In genomic region chr11:61919113-61919840, GRCh38 we compare ENCODE assay signal across 12 cellular contexts. TPM values are rescaled to one million over a fixed set of nuclear protein-coding genes. Genes with fewer than 3 reads are reported as not detected.
DNase-seq lines count a peak whose midpoint lies in the region; FAIRE-seq and TF ChIP-seq lines count a peak whose summit lies in the region.
"Had no signal": no experiment of that assay in that cellular context is flagged by ENCODE, and none has a peak within 500 bp of the region (broad histone marks: within the 10 kb centered on the region; RNA-seq: fewer than 3 reads in every experiment).

No MANE protein-coding gene starts in this region.

- TF ChIP-seq POLR2A in Peyer's patch (IDR thresholded peaks at IDR 0.05), result no peak

- H3K4me3 ChIP-seq in BLaER1 treated with 17β-estradiol and CSF1 and Interleukin-3, amounts not matched to agents 10 nM and 100 nM, result no peak overlapping the region
- H3K4me3 ChIP-seq in Peyer's patch, result no peak overlapping the region
- no peak overlapping the region for H3K4me3 ChIP-seq in small intestine (ENCODE audit: low read depth in 1 of 2, low read length in 2 of 2)
- H3K4me3 ChIP-seq: MG63 had no signal

- FAIRE-seq in small intestine (lab: Jason Lieb, UNC), result no peak
- FAIRE-seq: H54 had no signal

- TF ChIP-seq CTCF in Peyer's patch (IDR thresholded peaks at IDR 0.05) (no peak), progenitor cell of endocrine pancreas (IDR thresholded peaks at IDR 0.05; ENCODE audit: unreplicated experiment) (no peak), HFFc6 (IDR thresholded peaks at IDR 0.05) (no peak)

- H3K9me3 ChIP-seq in BLaER1 treated with 17β-estradiol and CSF1 and Interleukin-3, amounts not matched to agents 10 nM and 100 nM (replicated peaks in 1 of 11), result no peaks in the 10 kb centered on the region
- H3K9me3 ChIP-seq in Peyer's patch, result no peaks in the 10 kb centered on the region
- H3K9me3 ChIP-seq in small intestine (ENCODE audit: control insufficient read depth, low read depth), result no peaks in the 10 kb centered on the region
- H3K9me3 ChIP-seq: BE2C, MG63 had no signal

- H3K9me3 Mint-ChIP-seq in progenitor cell of endocrine pancreas (ENCODE audit: low read depth), result no peaks in the 10 kb centered on the region
- no peaks in the 10 kb centered on the region for H3K9me3 Mint-ChIP-seq in T-helper 2 cell treated with Interferon-gamma antibody and Interleukin-4, amounts not matched to agents 5 μg/mL and 100 μg/mL, for 36 hours
- H3K9me3 Mint-ChIP-seq in HFFc6, result no peaks in the 10 kb centered on the region
- H3K9me3 Mint-ChIP-seq: stimulated activated effector memory CD8-positive, alpha-beta T cell treated with anti-CD3 and anti-CD28 coated beads, Interleukin-12 subunit alpha, Interleukin-12 subunit beta, amount 100 ng/mL, for 72 hours had no signal

- WGBS in small intestine, 3 donors, result 66 to 75% (median 70%) methylated on average over 6 of the region's 6 CpGs

- H3K36me3 ChIP-seq in BLaER1 treated with 17β-estradiol and CSF1 and Interleukin-3, amounts not matched to agents 10 nM and 100 nM, result peaks cover 0 to 8% (median 0%) of the 10 kb centered on the region in 11 experiments; a peak in 1 of 22 replicates
- H3K36me3 ChIP-seq in Peyer's patch (no peaks in the 10 kb centered on the region), small intestine (ENCODE audit: control insufficient read depth in 2 of 2, insufficient read depth in 2 of 2, low read length in 2 of 2) (no peaks in the 10 kb centered on the region)
- H3K36me3 ChIP-seq: BE2C, MG63 had no signal

- no peaks in the 10 kb centered on the region for H3K36me3 Mint-ChIP-seq in progenitor cell of endocrine pancreas (ENCODE audit: insufficient read depth)
- no peaks in the 10 kb centered on the region for H3K36me3 Mint-ChIP-seq in T-helper 2 cell treated with Interferon-gamma antibody and Interleukin-4, amounts not matched to agents 5 μg/mL and 100 μg/mL, for 36 hours (ENCODE audit: low read depth)
- H3K36me3 Mint-ChIP-seq in HFFc6 (ENCODE audit: low read depth), result no peaks in the 10 kb centered on the region
- H3K36me3 Mint-ChIP-seq: stimulated activated effector memory CD8-positive, alpha-beta T cell treated with anti-CD3 and anti-CD28 coated beads, Interleukin-12 subunit alpha, Interleukin-12 subunit beta, amount 100 ng/mL, for 72 hours had no signal

- H3K27me3 ChIP-seq in BLaER1 treated with 17β-estradiol and CSF1 and Interleukin-3, amounts not matched to agents 10 nM and 100 nM, result peaks cover 16 to 62% (median 60%) of the 10 kb centered on the region in 11 experiments; a peak in 21 of 22 replicates
- H3K27me3 ChIP-seq in Peyer's patch (peaks cover 0 to 5% of the 10 kb centered on the region in 2 donors), small intestine (ENCODE audit: control insufficient read depth in 2 of 2, insufficient read depth in 2 of 2, low read length in 2 of 2) (no peaks in the 10 kb centered on the region)
- H3K27me3 ChIP-seq: BE2C, MG63 had no signal

- H3K27ac ChIP-seq in BLaER1 treated with 17β-estradiol and CSF1 and Interleukin-3, amounts not matched to agents 10 nM and 100 nM, result peak overlapping the region in 3 of 11 experiments; percentile 9 to 13 (median 10); a peak in 1 of 22 replicates
- H3K27ac ChIP-seq in Peyer's patch, result peak overlapping the region in 3 of 4 donors; percentile 5 to 73 (median 58)
- peak overlapping the region in 1 of 2 donors; percentile 33 for H3K27ac ChIP-seq in small intestine (ENCODE audit: low read depth in 1 of 2, low read length in 1 of 2)

- H3K27ac Mint-ChIP-seq in progenitor cell of endocrine pancreas, result no peak overlapping the region
- H3K27ac Mint-ChIP-seq in T-helper 2 cell treated with Interferon-gamma antibody and Interleukin-4, amounts not matched to agents 5 μg/mL and 100 μg/mL, for 36 hours, result no peak overlapping the region
- H3K27ac Mint-ChIP-seq in HFFc6, result no peak overlapping the region
- H3K27ac Mint-ChIP-seq: stimulated activated effector memory CD8-positive, alpha-beta T cell treated with anti-CD3 and anti-CD28 coated beads, Interleukin-12 subunit alpha, Interleukin-12 subunit beta, amount 100 ng/mL, for 72 hours had no signal

- H3K4me3 Mint-ChIP-seq in progenitor cell of endocrine pancreas (ENCODE audit: low read depth) (no peak overlapping the region), HFFc6 (no peak overlapping the region)
- no peak overlapping the region for H3K4me3 Mint-ChIP-seq in T-helper 2 cell treated with Interferon-gamma antibody and Interleukin-4, amounts not matched to agents 5 μg/mL and 100 μg/mL, for 36 hours

- H3K4me1 ChIP-seq in BLaER1 treated with 17β-estradiol and CSF1 and Interleukin-3, amounts not matched to agents 10 nM and 100 nM, result peaks cover 37 to 97% (median 64%) of the 10 kb centered on the region in 10 experiments
- H3K4me1 ChIP-seq in Peyer's patch (peaks cover 0 to 8% (median 4%) of the 10 kb centered on the region in 4 donors), small intestine (ENCODE audit: control insufficient read depth in 2 of 2, insufficient read depth in 1 of 2, low read depth in 1 of 2, low read length in 1 of 2) (no peaks in the 10 kb centered on the region)

- peaks cover 47% of the 10 kb centered on the region for H3K27me3 Mint-ChIP-seq in progenitor cell of endocrine pancreas
- H3K27me3 Mint-ChIP-seq in T-helper 2 cell treated with Interferon-gamma antibody and Interleukin-4, amounts not matched to agents 5 μg/mL and 100 μg/mL, for 36 hours (ENCODE audit: low read depth), result peaks cover 51% of the 10 kb centered on the region
- H3K27me3 Mint-ChIP-seq in HFFc6 (ENCODE audit: insufficient read depth), result no peaks in the 10 kb centered on the region; the same call in none of the 2 replicates

- H3K9ac ChIP-seq in BLaER1 treated with 17β-estradiol and CSF1 and Interleukin-3, amounts not matched to agents 10 nM and 100 nM, result peak overlapping the region in 4 of 11 experiments; percentile 3 to 29 (median 14); a peak in 3 of 22 replicates

- no peak for DNase-seq in Peyer's patch
- DNase-seq in germinal center (ENCODE audit: low spot score), result peak; percentile 1
- DNase-seq in progenitor cell of endocrine pancreas (ENCODE audit: low spot score, unreplicated experiment), result peak; percentile 3
- no peak for DNase-seq in T-helper 2 cell treated with Interferon-gamma antibody and Interleukin-4, amounts not matched to agents 5 μg/mL and 100 μg/mL, for 36 hours (ENCODE audit: low spot score)
- DNase-seq in HFFc6, result no peak
- DNase-seq in activated CD4-positive, alpha-beta T cell treated with anti-CD3 and anti-CD28 coated beads for 4 hours, result no peak
- DNase-seq in small intestine, result no peak
- DNase-seq: BE2C, MG63 had no signal

- H3K4me1 Mint-ChIP-seq in progenitor cell of endocrine pancreas (ENCODE audit: low read depth), result peaks cover 24% of the 10 kb centered on the region
- peaks cover 4% of the 10 kb centered on the region for H3K4me1 Mint-ChIP-seq in T-helper 2 cell treated with Interferon-gamma antibody and Interleukin-4, amounts not matched to agents 5 μg/mL and 100 μg/mL, for 36 hours (ENCODE audit: low read depth)
- H3K4me1 Mint-ChIP-seq in HFFc6 (ENCODE audit: low read depth), result peaks cover 23% of the 10 kb centered on the region

- H4K20me1 ChIP-seq in BLaER1 treated with 17β-estradiol and CSF1 and Interleukin-3, amounts not matched to agents 10 nM and 100 nM, result no peaks in the 10 kb centered on the region; a peak in 1 of 22 replicates

- peak overlapping the region; percentile 42 to 97 (median 75) for H3K4me2 ChIP-seq in BLaER1 treated with 17β-estradiol and CSF1 and Interleukin-3, amounts not matched to agents 10 nM and 100 nM

RNA-seq across cellular contexts. Expression of gene RAB3IL1, which starts 1.9 kb away (rescaled TPM):
- total RNA-seq in Peyer's patch (10 to 100 TPM in 1 of 4 donors, 1 to 10 TPM in 3; 1.1 to 28.1 (median 5.7) TPM), progenitor cell of endocrine pancreas (0.53 and 0.67 TPM in 2 replicates)
- 1 to 10 TPM; 5.3 to 8.8 (median 7.9) TPM for total RNA-seq in HFFc6 (2021; fragmentation: NEBNext Ultra II Directional; extraction: Animal tissue kit (Norgen Biotek cat#: 25700))
- 1 to 10 TPM in 2 of 3 donors, under 1 TPM in 1; 0.45 to 9.5 (median 4.9) TPM for polyA plus RNA-seq in small intestine

RNA-seq across cellular contexts. Expression of gene FADS3, which starts 27.9 kb away (rescaled TPM):
- total RNA-seq in Peyer's patch (10 to 100 TPM in 3 of 4 donors, 1 to 10 TPM in 1; 9.5 to 76.7 (median 18.4) TPM), progenitor cell of endocrine pancreas (21.2 and 23.7 TPM in 2 replicates)
- total RNA-seq in HFFc6 (2021; fragmentation: NEBNext Ultra II Directional; extraction: Animal tissue kit (Norgen Biotek cat#: 25700)), result 100 to 1,000 TPM; 126 to 161 (median 137) TPM
- polyA plus RNA-seq in small intestine, result 10 to 100 TPM in 1 of 3 donors, 1 to 10 TPM in 2; 5.9 to 17.9 (median 6.0) TPM

RNA-seq across cellular contexts. Expression of gene BEST1, which starts 30.9 kb away (rescaled TPM):
- total RNA-seq in Peyer's patch, result 1 to 10 TPM in 3 of 4 donors, under 1 TPM in 1; 0.47 to 4.1 (median 2.3) TPM
- 0.34 and 0.44 TPM in 2 replicates for total RNA-seq in progenitor cell of endocrine pancreas
- total RNA-seq in HFFc6 (2021; fragmentation: NEBNext Ultra II Directional; extraction: Animal tissue kit (Norgen Biotek cat#: 25700)), result 1 to 10 TPM in 5 of 6 experiments, under 1 TPM in 1; 0.92 to 2.0 (median 1.9) TPM
- 1 to 10 TPM; 2.7 to 4.7 (median 4.3) TPM for polyA plus RNA-seq in small intestine

RNA-seq across cellular contexts. Expression of gene FTH1, which starts 48.2 kb away (rescaled TPM):
- total RNA-seq in Peyer's patch (1,000 to 10,000 TPM; 3,399 to 5,471 (median 4,336) TPM), progenitor cell of endocrine pancreas (1,669 and 1,699 TPM in 2 replicates)
- total RNA-seq in HFFc6 (2021; fragmentation: NEBNext Ultra II Directional; extraction: Animal tissue kit (Norgen Biotek cat#: 25700)), result 1,000 to 10,000 TPM; 2,192 to 2,832 (median 2,637) TPM
- polyA plus RNA-seq in small intestine, result 1,000 to 10,000 TPM; 3,413 to 10,000 (median 8,961) TPM

Comparison
In these comparisons a context has a peak if more than half of its experiments do, and no peak if none do; other contexts are left out.
1. DNase-seq: peak in germinal center (single experiment) and progenitor cell of endocrine pancreas (single experiment); none in Peyer's patch (0 of 3), T-helper 2 cell treated with Interferon-gamma antibody and Interleukin-4, amounts not matched to agents 5 μg/mL and 100 μg/mL, for 36 hours (single experiment), HFFc6 (single experiment), activated CD4-positive, alpha-beta T cell treated with anti-CD3 and anti-CD28 coated beads for 4 hours (0 of 2) and small intestine (single experiment).